In genomic region chr1:18011703-18012102, GRCh38 we compare ENCODE assay signal across 31 cellular contexts.
"Had no signal": no experiment of that assay in that cellular context is flagged by ENCODE, and none has a peak within 500 bp of the region (broad histone marks: within the 10 kb centered on the region; RNA-seq: fewer than 3 reads in every experiment).

No MANE protein-coding gene starts in this region.

- H3K27me3 ChIP-seq: ascending aorta, body of pancreas, brain microvascular endothelial cell, cardiac muscle cell had no signal

- ATAC-seq: activated naive CD4-positive, alpha-beta T cell treated with anti-CD3 and anti-CD28 coated beads, Interleukin-2, amount 50 U/mL, for 72 hours; activated naive CD8-positive, alpha-beta T cell treated with anti-CD3 and anti-CD28 coated beads, Interleukin-2, amount 50 U/mL, for 24 hours; activated T-cell treated with anti-CD3 and anti-CD28 coated beads, Interleukin-2, amount 50 U/mL, for 4 hours; activated T-cell treated with anti-CD3 and anti-CD28 coated beads, Interleukin-2, amount 50 U/mL, for 72 hours; activated T-helper 17 cell treated with anti-CD3 and anti-CD28 coated beads, Interleukin-2, amount 50 U/mL, for 72 hours; body of pancreas had no signal

- H3K9me3 ChIP-seq: adrenal gland, ascending aorta, body of pancreas had no signal

- H3K36me3 ChIP-seq: adrenal gland, ascending aorta, brain microvascular endothelial cell, breast epithelium, cardiac muscle cell had no signal

- H3K4me1 ChIP-seq: adrenal gland, ascending aorta, body of pancreas, breast epithelium had no signal

- DNase-seq: activated effector memory CD4-positive, alpha-beta T cell treated with anti-CD3 and anti-CD28 coated beads, Interleukin-2, amount 50 U/mL, for 16 hours; activated effector memory CD4-positive, alpha-beta T cell treated with Interleukin-2 at 50 U/mL for 16 hours; activated gamma-delta T cell; activated gamma-delta T cell treated with Interleukin-2 at 50 U/mL for 16 hours; activated naive CD4-positive, alpha-beta T cell; activated naive CD4-positive, alpha-beta T cell treated with anti-CD3 and anti-CD28 coated beads for 36 hours; activated naive CD4-positive, alpha-beta T cell treated with anti-CD3 and anti-CD28 coated beads, Interleukin-2, amount 10 ng/mL, durations not matched to agents 7 days and 5 days; activated naive CD4-positive, alpha-beta T cell treated with anti-CD3 and anti-CD28 coated beads, Interleukin-2, amount 50 U/mL, for 16 hours; activated naive CD4-positive, alpha-beta T cell treated with Interleukin-2 at 50 U/mL for 16 hours; activated naive CD8-positive, alpha-beta T cell treated with anti-CD3 and anti-CD28 coated beads for 36 hours; activated naive CD8-positive, alpha-beta T cell treated with anti-CD3 and anti-CD28 coated beads, Interleukin-2, amount 10 ng/mL, durations not matched to agents 7 days and 5 days; activated naive CD8-positive, alpha-beta T cell treated with anti-CD3 and anti-CD28 coated beads, Interleukin-2, amount 50 U/mL, for 24 hours; activated T-cell treated with anti-CD3 and anti-CD28 coated beads, Interleukin-2, amount 50 U/mL, for 24 hours; activated T-cell treated with anti-CD3 and anti-CD28 coated beads, Interleukin-2, amount 50 U/mL, for 4 hours; activated T-cell treated with anti-CD3 and anti-CD28 coated beads, Interleukin-2, amount 50 U/mL, for 48 hours; activated T-cell treated with anti-CD3 and anti-CD28 coated beads, Interleukin-2, amount 50 U/mL, for 72 hours; adrenal gland; amniotic stem cell; amygdala; anterior cingulate cortex; aorta; body of pancreas; brain microvascular endothelial cell; caudate nucleus; central memory CD4-positive, alpha-beta T cell; cerebellar nuclear complex had no signal

- H3K27ac ChIP-seq: adrenal gland, ascending aorta, body of pancreas, brain microvascular endothelial cell, breast epithelium, cardiac muscle cell had no signal

- H3K4me3 ChIP-seq: adrenal gland, ascending aorta, body of pancreas, breast epithelium, cardiac muscle cell had no signal
